Comparison of ENCODE assay signal across 8 cellular contexts in the genomic region with DNA sequence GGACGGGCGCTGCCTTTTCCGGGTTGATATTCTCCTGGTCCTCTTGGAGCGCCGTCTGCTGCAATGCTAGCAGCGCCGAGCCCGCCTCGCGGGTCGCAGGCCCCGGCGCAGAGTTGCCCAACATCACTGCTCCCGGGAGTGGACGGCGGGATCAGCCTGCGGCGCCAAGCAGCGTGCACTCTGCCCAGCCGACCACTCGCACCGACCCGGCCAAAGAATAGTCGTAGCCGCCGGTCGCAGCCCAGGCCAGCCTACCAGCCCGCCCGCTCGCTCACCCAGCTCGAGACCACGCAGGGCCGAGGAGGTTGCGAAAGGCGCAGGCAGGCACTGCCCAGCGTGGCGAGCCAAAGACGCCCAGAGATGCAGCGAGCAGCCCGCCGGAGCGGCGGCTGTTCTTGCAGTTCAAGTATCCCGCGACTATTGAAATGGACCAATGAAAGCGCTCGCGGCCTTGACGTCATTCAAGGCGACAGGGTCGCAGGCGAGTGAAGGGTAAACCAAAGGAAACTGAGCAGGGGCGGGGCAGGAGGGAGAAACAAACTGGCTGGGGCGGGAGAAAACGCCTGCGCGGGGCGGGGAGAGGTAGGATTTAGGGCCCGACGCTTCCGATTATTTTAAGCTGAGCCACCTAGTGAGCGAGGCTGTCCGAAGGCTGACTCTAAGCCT. TPM values are rescaled to one million over a fixed set of nuclear protein-coding genes. Genes with fewer than 3 reads are reported as not detected.
A peak's percentile ranks its signal among the peaks of the same experiment; 100 is the strongest.
DNase-seq lines count a peak whose midpoint lies in the region; ATAC-seq and TF ChIP-seq lines count a peak whose summit lies in the region.

Gene CCNA2, minus strand, starts transcription at position 379 of the 666 bp plus-strand sequence. Its CDS starts 255 bp downstream, at position 124.

- peaks cover 42 to 47% of the 10 kb centered on the region in 2 experiments for H3K36me3 ChIP-seq in SK-N-SH (replicated peaks in 1 of 2; ENCODE audit: control insufficient read depth in 1 of 2, insufficient read depth in 2 of 2, low read length in 1 of 2)

- H3K27ac ChIP-seq in SK-N-SH (ENCODE audit: low read depth in 2 of 2, low read length in 1 of 2), result peak within 1 kb of the TSS; percentile 63 to 84
- peak within 1 kb of the TSS; percentile 42 for H3K27ac ChIP-seq in temporal lobe (ENCODE audit: low read depth, low read length)

- H2AFZ ChIP-seq in SK-N-SH (ENCODE audit: low read depth), result peak within 1 kb of the TSS; percentile 80

- H3K79me2 ChIP-seq in SK-N-SH (ENCODE audit: insufficient read depth), result peaks cover 51% of the 10 kb centered on the region

- POLR2A ChIA-PET in SK-N-SH (lab: Yijun Ruan, JAX), result interaction anchor here (1.3 kb wide), 1 partner anchor 22 kb away, joined by 9 read pairs; the partner anchor contains the start of gene EXOSC9

- peak within 1 kb of the TSS; percentile 94 for H3K4me2 ChIP-seq in SK-N-SH

- H3K4me1 ChIP-seq in SK-N-SH (ENCODE audit: control insufficient read depth in 1 of 2, insufficient read depth in 2 of 2, low read depth in 1 of 2, low read length in 1 of 2), result peaks cover 12 to 18% of the 10 kb centered on the region in 2 experiments; a peak in 3 of 4 replicates

- no peaks in the 10 kb centered on the region for H3K9me2 ChIP-seq in SK-N-SH

- under 1% methylated on average over 47 of the region's 63 CpGs for WGBS in SK-N-SH (ENCODE audit: low lambda C conversion rate)

- no peaks in the 10 kb centered on the region for H3K27me3 ChIP-seq in SK-N-SH (ENCODE audit: insufficient read depth)

- H4K20me1 ChIP-seq in SK-N-SH (ENCODE audit: insufficient read depth), result no peaks in the 10 kb centered on the region; the same call in 1 of the 2 replicates

- TF ChIP-seq CTCF in SK-N-SH (IDR thresholded peaks at IDR 0.05), result no peak

- peak; percentile 94 for ATAC-seq in HG02571 (IDR thresholded peaks at IDR 0.05; ENCODE audit: unreplicated experiment)

- CTCF ChIA-PET in SK-N-SH (lab: Yijun Ruan, JAX), result interaction anchor here (1.2 to 2.1 kb wide), 3 partner anchors 12 to 361 kb away, joined by 3 to 9 read pairs (median 3); no protein-coding TSS in a partner anchor

- H3K9ac ChIP-seq in SK-N-SH, result peak within 1 kb of the TSS; percentile 84

- H3K9me3 ChIP-seq in SK-N-SH, result no peaks in the 10 kb centered on the region; the same call in 1 of the 2 replicates

- peak; percentile 91 for DNase-seq in GM04504 (ENCODE audit: low read depth)
- peak; percentile 93 for DNase-seq in NCI-H1048 (lab: John Stamatoyannopoulos, UW)
- DNase-seq in SK-N-SH, result peak; percentile 94
- DNase-seq in activated naive CD4-positive, alpha-beta T cell treated with anti-CD3 and anti-CD28 coated beads, Interleukin-2, amount 50 U/mL, for 16 hours, result peak; percentile 95
- DNase-seq in globus pallidus (ENCODE audit: low spot score), result peak; percentile 93
- peak; percentile 71 to 97 (median 91) for DNase-seq in nucleus accumbens (lab: John Stamatoyannopoulos, UW)

- H3K4me3 ChIP-seq in SK-N-SH (ENCODE audit: low read depth in 2 of 2, low read length in 1 of 2), result peak within 1 kb of the TSS; percentile 80 to 86

- no peak; the same call in 1 of the 2 replicates for TF ChIP-seq RAD21 in SK-N-SH (IDR thresholded peaks at IDR 0.05; ENCODE audit: low read length)

- H3F3A ChIP-seq in SK-N-SH (replicated peaks; ENCODE audit: insufficient read depth), result peaks cover 68% of the 10 kb centered on the region

- TF ChIP-seq EP300 in SK-N-SH (IDR thresholded peaks at IDR 0.05; ENCODE audit: borderline replicate concordance in 1 of 2, low read depth in 1 of 2, low read length in 1 of 2), result peak in 1 of 2 experiments; percentile 5; a peak in 1 of 4 replicates

TF ChIP-seq in SK-N-SH, 30 proteins besides CTCF, POLR2A, EP300 and RAD21 (continues in another document):
- TF ChIP-seq NRF1 (IDR thresholded peaks at IDR 0.05; ENCODE audit: low read depth, low read length) (peak; percentile 68), ELF1 (IDR thresholded peaks at IDR 0.05) (peak; percentile 49), YY1 (IDR thresholded peaks at IDR 0.05; ENCODE audit: low read depth) (no peak), FOSL2 (IDR thresholded peaks at IDR 0.05; ENCODE audit: borderline replicate concordance, low read depth) (no peak; the same call in 1 of the 2 replicates), REST (IDR thresholded peaks at IDR 0.05; ENCODE audit: low read depth, low read length) (no peak), EZH2phosphoT487 (IDR thresholded peaks at IDR 0.05; ENCODE audit: borderline replicate concordance, low read depth) (no peak), RCOR1 (IDR thresholded peaks at IDR 0.05; ENCODE audit: low read length) (no peak), TEAD4 (IDR thresholded peaks at IDR 0.05; ENCODE audit: borderline replicate concordance, insufficient read depth) (no peak), SMC3 (IDR thresholded peaks at IDR 0.05; ENCODE audit: low read depth, low read length) (no peak), TCF12 (IDR thresholded peaks at IDR 0.05) (peak; percentile 51; the same call in 1 of the 2 replicates), MEF2A (IDR thresholded peaks at IDR 0.05; ENCODE audit: borderline replicate concordance, low read depth) (no peak), RFX5 (IDR thresholded peaks at IDR 0.05; ENCODE audit: low read length) (peak; percentile 84), RXRA (IDR thresholded peaks at IDR 0.05; ENCODE audit: borderline replicate concordance, low read depth) (no peak), USF1 (IDR thresholded peaks at IDR 0.05; ENCODE audit: borderline replicate concordance, low read depth) (no peak), IRF3 (IDR thresholded peaks at IDR 0.05; ENCODE audit: low read depth, low read length) (peak; percentile 15; the same call in 1 of the 2 replicates), FOXJ3 (CRISPR knock-in tag; IDR thresholded peaks at IDR 0.05) (peak; percentile 36; the same call in 1 of the 2 replicates), NFIC (IDR thresholded peaks at IDR 0.05; ENCODE audit: borderline replicate concordance) (peak; percentile 22; the same call in 1 of the 2 replicates), SIN3A (IDR thresholded peaks at IDR 0.05; ENCODE audit: borderline replicate concordance, low read depth, low read length) (peak; percentile 100), MXI1 (IDR thresholded peaks at IDR 0.05; ENCODE audit: low read depth, low read length) (peak; percentile 100), MAX (IDR thresholded peaks at IDR 0.05; ENCODE audit: low read depth) (peak; percentile 85), JUND (IDR thresholded peaks at IDR 0.05) (no peak), GATA2 (CRISPR knock-in tag; IDR thresholded peaks at IDR 0.05) (no peak), POLR2AphosphoS5 (IDR thresholded peaks at IDR 0.05; ENCODE audit: low read depth, low read length) (peak; percentile 77), FOXM1 (IDR thresholded peaks at IDR 0.05; ENCODE audit: low read depth) (peak; percentile 100), CHD2 (IDR thresholded peaks at IDR 0.05; ENCODE audit: low read length, partially characterized antibody) (peak; percentile 81)

RNA-seq across cellular contexts. Expression of gene CCNA2, which starts in this region (rescaled TPM):
- polyA plus RNA-seq in SK-N-SH (2012; rRNA removed), result 23.0 and 23.8 TPM in 2 replicates
- 27.7 and 29.2 TPM in 2 replicates for polyA plus RNA-seq in SK-N-SH (2012; cell fraction: cytosol; rRNA removed)
- 10.8 and 15.6 TPM in 2 replicates for polyA plus RNA-seq in SK-N-SH (2012; cell fraction: nucleus; rRNA removed)
- total RNA-seq in temporal lobe, result 3.9 TPM

Comparison
In these comparisons a context has a peak if more than half of its experiments do, and no peak if none do; other contexts are left out.
1. Peak in every context shown above with its lines: DNase-seq, ATAC-seq, H3K4me3 ChIP-seq and H3K27ac ChIP-seq.